Comparison of ENCODE assay signal across 16 cellular contexts in genomic region chr2:148742373-148742772, GRCh38.
DNase-seq lines count a peak whose midpoint lies in the region; ATAC-seq and TF ChIP-seq lines count a peak whose summit lies in the region.
"Had no signal": no experiment of that assay in that cellular context is flagged by ENCODE, and none has a peak within 500 bp of the region (broad histone marks: within the 10 kb centered on the region; RNA-seq: fewer than 3 reads in every experiment).

No MANE protein-coding gene starts in this region.

- no peak for TF ChIP-seq POLR2A in breast epithelium (IDR thresholded peaks at IDR 0.05)

- POLR2A ChIA-PET in MCF 10A (lab: Yijun Ruan, JAX), result interaction anchor here (1.1 to 1.4 kb wide), 2 partner anchors 8 to 12 kb away, joined by 3 to 4 read pairs; no protein-coding TSS in a partner anchor

- H3K36me3 Mint-ChIP-seq in MCF 10A (ENCODE audit: insufficient read depth, unreplicated experiment) (no peaks in the 10 kb centered on the region), chondrocyte (ENCODE audit: low read depth) (peaks cover 2% of the 10 kb centered on the region)
- H3K36me3 Mint-ChIP-seq in activated T-helper 17 cell treated with anti-CD3 and anti-CD28 coated beads, Interleukin-2, amount 50 U/mL, for 72 hours (ENCODE audit: low read depth), result peaks cover 35% of the 10 kb centered on the region

- peak; percentile 11 for DNase-seq in MCF 10A (ENCODE audit: unreplicated experiment)
- DNase-seq in breast epithelium (ENCODE audit: low spot score in 2 of 2), result no peak
- peak; percentile 67 for DNase-seq in epithelial cell of esophagus (ENCODE audit: low read depth)
- DNase-seq in chondrocyte (ENCODE audit: low spot score), result no peak
- DNase-seq in NCI-H82 (lab: John Stamatoyannopoulos, UW), result no peak
- no peak for DNase-seq in NCI-H2081 treated with DMSO at 0.1 percent for 48 hours (lab: John Stamatoyannopoulos, UW)
- DNase-seq: CD8-positive, alpha-beta T cell; COR-L47; GF-D8; GM23248; IMR-90 had no signal

- H3K27ac Mint-ChIP-seq in MCF 10A (ENCODE audit: low read depth, unreplicated experiment), result no peak overlapping the region
- peak overlapping the region; percentile 40 for H3K27ac Mint-ChIP-seq in activated T-helper 17 cell treated with anti-CD3 and anti-CD28 coated beads, Interleukin-2, amount 50 U/mL, for 72 hours
- H3K27ac Mint-ChIP-seq in chondrocyte (ENCODE audit: unreplicated experiment), result no peak overlapping the region
- H3K27ac Mint-ChIP-seq: CD14-positive monocyte; CD8-positive, alpha-beta T cell had no signal

- no peaks in the 10 kb centered on the region for H3K4me1 ChIP-seq in breast epithelium

- no peak for ATAC-seq in activated T-helper 17 cell treated with anti-CD3 and anti-CD28 coated beads, Interleukin-2, amount 50 U/mL, for 72 hours (replicated peaks)
- ATAC-seq in HG02759 (IDR thresholded peaks at IDR 0.05; ENCODE audit: unreplicated experiment), result no peak
- ATAC-seq: CD8-positive, alpha-beta T cell; HCT116 had no signal

- peak overlapping the region; percentile 18 for H3K4me3 Mint-ChIP-seq in MCF 10A (ENCODE audit: unreplicated experiment)
- no peak overlapping the region for H3K4me3 Mint-ChIP-seq in activated T-helper 17 cell treated with anti-CD3 and anti-CD28 coated beads, Interleukin-2, amount 50 U/mL, for 72 hours
- H3K4me3 Mint-ChIP-seq in chondrocyte (ENCODE audit: unreplicated experiment), result no peak overlapping the region
- H3K4me3 Mint-ChIP-seq: CD14-positive monocyte; CD8-positive, alpha-beta T cell had no signal

- H3K4me3 ChIP-seq in breast epithelium (no peak overlapping the region), epithelial cell of esophagus (ENCODE audit: low read length) (no peak overlapping the region)
- H3K4me3 ChIP-seq: GM23248 had no signal

- peaks cover 5% of the 10 kb centered on the region for H3K4me1 Mint-ChIP-seq in MCF 10A (ENCODE audit: insufficient read depth, unreplicated experiment)
- H3K4me1 Mint-ChIP-seq in activated T-helper 17 cell treated with anti-CD3 and anti-CD28 coated beads, Interleukin-2, amount 50 U/mL, for 72 hours, result peaks cover 28% of the 10 kb centered on the region
- H3K4me1 Mint-ChIP-seq in chondrocyte (ENCODE audit: low read depth), result no peaks in the 10 kb centered on the region

- H3K9me3 ChIP-seq in breast epithelium, result no peaks in the 10 kb centered on the region

- intact Hi-C loops in MCF 10A (cut with micrococcal nuclease) (no loop called here), breast epithelium (cut with DNase I; ENCODE audit: low total_unique reads) (no loop called here)

- CTCF ChIA-PET in MCF 10A (lab: Yijun Ruan, JAX), result no interaction called here

- no peaks in the 10 kb centered on the region for H3K36me3 ChIP-seq in breast epithelium

- no peaks in the 10 kb centered on the region for H3K27me3 ChIP-seq in breast epithelium

- TF ChIP-seq CTCF in MCF 10A (IDR thresholded peaks at IDR 0.05; ENCODE audit: unreplicated experiment) (no peak), breast epithelium (IDR thresholded peaks at IDR 0.05) (no peak), epithelial cell of esophagus (IDR thresholded peaks at IDR 0.05; ENCODE audit: insufficient read depth, low read depth, low read length, missing control alignments) (no peak), chondrocyte (IDR thresholded peaks at IDR 0.05) (no peak)

- H3K9me3 Mint-ChIP-seq in MCF 10A (ENCODE audit: unreplicated experiment), result no peaks in the 10 kb centered on the region
- no peaks in the 10 kb centered on the region for H3K9me3 Mint-ChIP-seq in activated T-helper 17 cell treated with anti-CD3 and anti-CD28 coated beads, Interleukin-2, amount 50 U/mL, for 72 hours
- H3K9me3 Mint-ChIP-seq in chondrocyte (ENCODE audit: low read depth), result no peaks in the 10 kb centered on the region
- H3K9me3 Mint-ChIP-seq: CD14-positive monocyte; CD8-positive, alpha-beta T cell had no signal

- no peak overlapping the region for H3K27ac ChIP-seq in breast epithelium
- H3K27ac ChIP-seq: 22Rv1, GM23248 had no signal

- no peaks in the 10 kb centered on the region for H3K27me3 Mint-ChIP-seq in MCF 10A (ENCODE audit: insufficient read depth, unreplicated experiment)
- H3K27me3 Mint-ChIP-seq in activated T-helper 17 cell treated with anti-CD3 and anti-CD28 coated beads, Interleukin-2, amount 50 U/mL, for 72 hours, result no peaks in the 10 kb centered on the region
- H3K27me3 Mint-ChIP-seq in chondrocyte (ENCODE audit: low read depth), result no peaks in the 10 kb centered on the region

- no TSS peak for BruUV-seq in MCF 10A (replicated peaks; lab: Mats Ljungman, UMichigan)

Comparison
In these comparisons a context has a peak if more than half of its experiments do, and no peak if none do; other contexts are left out.
1. DNase-seq: peak in MCF 10A (single experiment) and epithelial cell of esophagus (single experiment); none in breast epithelium (0 of 2), chondrocyte (single experiment), NCI-H82 (single experiment) and NCI-H2081 treated with DMSO at 0.1 percent for 48 hours (single experiment).